In genomic region chr11:108562746-108563581, GRCh38 we compare ENCODE assay signal across 12 cellular contexts. TPM values are rescaled to one million over a fixed set of nuclear protein-coding genes. Genes with fewer than 3 reads are reported as not detected.
DNase-seq lines count a peak whose midpoint lies in the region; ATAC-seq and TF ChIP-seq lines count a peak whose summit lies in the region.
"Had no signal": no experiment of that assay in that cellular context is flagged by ENCODE, and none has a peak within 500 bp of the region (broad histone marks: within the 10 kb centered on the region; RNA-seq: fewer than 3 reads in every experiment).

No MANE protein-coding gene starts in this region.

- no peak overlapping the region for H3K4me3 Mint-ChIP-seq in nephron progenitor cell
- H3K4me3 Mint-ChIP-seq: activated naive CD8-positive, alpha-beta T cell treated with anti-CD3 and anti-CD28 coated beads, Interleukin-2, amount 10 ng/mL, durations not matched to agents 7 days and 5 days had no signal

- no peak for ATAC-seq in GM21367 (IDR thresholded peaks at IDR 0.05; ENCODE audit: unreplicated experiment)

- H3K36me3 Mint-ChIP-seq in nephron progenitor cell (ENCODE audit: low read depth), result no peaks in the 10 kb centered on the region

- H3K4me2 ChIP-seq in hepatocyte, result no peak overlapping the region

- no peaks in the 10 kb centered on the region for H3K79me2 ChIP-seq in hepatocyte

- TF ChIP-seq CTCF in nephron progenitor cell (IDR thresholded peaks at IDR 0.05) (no peak), hepatocyte (IDR thresholded peaks at IDR 0.05; ENCODE audit: poor library complexity) (no peak)

- H3K9me2 ChIP-seq in hepatocyte (replicated peaks; ENCODE audit: insufficient read depth), result no peaks in the 10 kb centered on the region

- H3K27ac Mint-ChIP-seq in nephron progenitor cell, result peak overlapping the region; percentile 68
- H3K27ac Mint-ChIP-seq: activated naive CD8-positive, alpha-beta T cell treated with anti-CD3 and anti-CD28 coated beads, Interleukin-2, amount 10 ng/mL, durations not matched to agents 7 days and 5 days had no signal

- H3K9me3 ChIP-seq in esophagus (ENCODE audit: control insufficient read depth in 2 of 2, insufficient read depth in 1 of 2, low read depth in 1 of 2, low read length in 1 of 2) (no peaks in the 10 kb centered on the region), hepatocyte (ENCODE audit: low read depth) (no peaks in the 10 kb centered on the region)
- H3K9me3 ChIP-seq: thyroid gland had no signal

- no peaks in the 10 kb centered on the region for H3K27me3 Mint-ChIP-seq in nephron progenitor cell (ENCODE audit: low read depth, poor library complexity)
- H3K27me3 Mint-ChIP-seq: activated naive CD8-positive, alpha-beta T cell treated with anti-CD3 and anti-CD28 coated beads, Interleukin-2, amount 10 ng/mL, durations not matched to agents 7 days and 5 days had no signal

- H3K36me3 ChIP-seq in esophagus (ENCODE audit: control insufficient read depth in 2 of 2, insufficient read depth in 2 of 2, low read length in 1 of 2), result no peaks in the 10 kb centered on the region
- no peaks in the 10 kb centered on the region for H3K36me3 ChIP-seq in hepatocyte (replicated peaks; ENCODE audit: insufficient read depth, low read depth)
- H3K36me3 ChIP-seq: thyroid gland had no signal

- H2AFZ ChIP-seq in hepatocyte, result no peak overlapping the region

- H3K27me3 ChIP-seq in esophagus (ENCODE audit: control insufficient read depth in 1 of 2, insufficient read depth in 2 of 2, low read length in 2 of 2), result no peaks in the 10 kb centered on the region
- no peaks in the 10 kb centered on the region for H3K27me3 ChIP-seq in hepatocyte
- H3K27me3 ChIP-seq: thyroid gland had no signal

- 60 to 69% methylated on average over 5 of the region's 5 CpGs for WGBS in esophagus, 2 donors
- WGBS in hepatocyte (ENCODE audit: low lambda C conversion rate, missing lambda C conversion rate), result 64% methylated on average over 5 of the region's 5 CpGs

- H3K9me3 Mint-ChIP-seq in nephron progenitor cell, result no peaks in the 10 kb centered on the region
- H3K9me3 Mint-ChIP-seq: activated naive CD8-positive, alpha-beta T cell treated with anti-CD3 and anti-CD28 coated beads, Interleukin-2, amount 10 ng/mL, durations not matched to agents 7 days and 5 days had no signal

- H3K27ac ChIP-seq in esophagus (ENCODE audit: low read depth in 2 of 2, low read length in 1 of 2) (peak overlapping the region; percentile 79 to 80), hepatocyte (no peak overlapping the region)
- H3K27ac ChIP-seq: thyroid gland had no signal

- H3K4me1 ChIP-seq in esophagus (ENCODE audit: control insufficient read depth in 2 of 2, insufficient read depth in 2 of 2, low read length in 1 of 2) (peaks cover 0 to 4% of the 10 kb centered on the region in 2 donors), hepatocyte (ENCODE audit: insufficient read depth) (no peaks in the 10 kb centered on the region)

- H4K20me1 ChIP-seq in hepatocyte (ENCODE audit: insufficient read depth, poor library complexity, severe bottlenecking), result no peaks in the 10 kb centered on the region

- H3K4me3 ChIP-seq in esophagus (ENCODE audit: low read depth in 1 of 2, low read length in 2 of 2), result no peak overlapping the region
- no peak overlapping the region for H3K4me3 ChIP-seq in hepatocyte
- H3K4me3 ChIP-seq: thyroid gland had no signal

- peaks cover 46% of the 10 kb centered on the region for H3K4me1 Mint-ChIP-seq in nephron progenitor cell

- DNase-seq in ELF-1 (ENCODE audit: low read depth, low spot score) (peak; percentile 62), NCI-H226 (peak; percentile 24), nephron progenitor cell (no peak), hepatocyte (ENCODE audit: low spot score) (no peak), mesenteric fat pad (ENCODE audit: low spot score) (no peak), NCI-H510A treated with DMSO at 0.1 percent for 48 hours (lab: John Stamatoyannopoulos, UW) (no peak)
- DNase-seq: activated CD4-positive, CD25-positive, alpha-beta regulatory T cell treated with anti-CD3 and anti-CD28 coated beads, Interleukin-2, amount 50 U/mL, for 72 hours; activated naive CD8-positive, alpha-beta T cell treated with anti-CD3 and anti-CD28 coated beads, Interleukin-2, amount 10 ng/mL, durations not matched to agents 7 days and 5 days; NCI-H2227 treated with DMSO at 0.1 percent for 48 hours had no signal

RNA-seq across cellular contexts. Expression of gene EXPH5, which starts 30.6 kb away (rescaled TPM):
- polyA plus RNA-seq in esophagus, result 1 to 10 TPM; 3.4 to 7.4 TPM
- 3.6 and 4.5 TPM in 2 replicates for total RNA-seq in hepatocyte
- polyA plus RNA-seq in hepatocyte, result 1.8 and 2.0 TPM in 2 replicates
- total RNA-seq in mesenteric fat pad, result 0.87 TPM

Comparison
In these comparisons a context has a peak if more than half of its experiments do, and no peak if none do; other contexts are left out.
1. DNase-seq: peak in ELF-1 (single experiment) and NCI-H226 (single experiment); none in nephron progenitor cell (single experiment), hepatocyte (single experiment), mesenteric fat pad (single experiment) and NCI-H510A treated with DMSO at 0.1 percent for 48 hours (single experiment).